1 cellular context compared by ENCODE assay signal in the genomic region with DNA sequence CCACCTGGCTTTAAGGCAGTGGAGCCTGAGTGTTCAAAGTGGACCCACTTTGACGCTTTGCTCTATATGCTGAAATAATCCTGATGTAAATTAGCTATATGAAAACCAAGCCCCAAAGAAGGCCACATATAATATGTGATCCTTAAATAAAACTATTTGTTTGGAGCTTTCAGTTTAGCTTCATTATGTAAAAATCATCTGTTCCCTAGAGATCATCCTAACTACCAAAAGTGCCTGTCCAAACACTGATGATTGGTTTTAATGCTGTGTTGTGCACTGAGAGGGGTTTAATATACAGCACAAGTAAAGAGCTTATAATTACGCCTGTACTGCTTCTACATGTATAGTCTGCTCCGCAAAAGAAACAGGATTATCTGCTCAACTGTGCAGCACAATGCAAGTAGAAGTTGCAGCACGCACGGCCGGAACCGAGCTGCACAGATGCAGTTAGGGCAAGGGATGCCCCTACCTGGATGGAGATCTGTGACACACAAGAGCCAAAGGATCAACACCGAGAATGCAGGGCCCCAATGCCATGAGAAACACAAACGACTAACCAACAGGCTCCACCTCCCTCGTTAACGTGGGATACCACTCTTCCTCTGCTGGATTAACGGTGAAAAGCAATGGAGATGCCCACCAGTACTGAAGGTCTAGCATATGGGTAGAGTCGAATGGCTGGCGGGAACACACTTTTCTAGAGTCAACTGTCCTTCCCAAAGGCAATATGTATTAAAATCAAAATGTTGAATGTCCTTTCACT.
TF ChIP-seq lines count a peak whose summit lies in the region.

No MANE protein-coding gene starts in this region.

TF ChIP-seq in GM12878, 131 proteins besides CTCF, POLR2A, EP300 and RAD21 (continued from another document):
- no peak for TF ChIP-seq MYB (IDR thresholded peaks at IDR 0.05; ENCODE audit: borderline replicate concordance, low read depth, low read length)
- no peak for TF ChIP-seq SUZ12 (IDR thresholded peaks at IDR 0.05; ENCODE audit: unreplicated experiment)
- no peak for TF ChIP-seq NR2F1 (conservative IDR thresholded peaks at IDR 0.05)
- no peak for TF ChIP-seq TARDBP (IDR thresholded peaks at IDR 0.05; ENCODE audit: borderline replicate concordance)
- no peak for TF ChIP-seq RFX5 (IDR thresholded peaks at IDR 0.05; ENCODE audit: low read depth, low read length)
- TF ChIP-seq SUPT20H (IDR thresholded peaks at IDR 0.05; ENCODE audit: borderline replicate concordance, control insufficient read depth, low read depth, low read length), result no peak
- no peak for TF ChIP-seq WRNIP1 (IDR thresholded peaks at IDR 0.05; ENCODE audit: borderline replicate concordance, low read depth, low read length)
- TF ChIP-seq, protein P1, sequence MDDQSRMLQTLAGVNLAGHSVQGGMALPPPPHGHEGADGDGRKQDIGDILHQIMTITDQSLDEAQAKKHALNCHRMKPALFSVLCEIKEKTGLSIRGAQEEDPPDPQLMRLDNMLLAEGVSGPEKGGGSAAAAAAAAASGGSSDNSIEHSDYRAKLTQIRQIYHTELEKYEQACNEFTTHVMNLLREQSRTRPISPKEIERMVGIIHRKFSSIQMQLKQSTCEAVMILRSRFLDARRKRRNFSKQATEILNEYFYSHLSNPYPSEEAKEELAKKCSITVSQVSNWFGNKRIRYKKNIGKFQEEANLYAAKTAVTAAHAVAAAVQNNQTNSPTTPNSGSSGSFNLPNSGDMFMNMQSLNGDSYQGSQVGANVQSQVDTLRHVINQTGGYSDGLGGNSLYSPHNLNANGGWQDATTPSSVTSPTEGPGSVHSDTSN (IDR thresholded peaks at IDR 0.05; ENCODE audit: insufficient replicate concordance, low read depth, low read length), result no peak
- no peak for TF ChIP-seq SREBF1 (IDR thresholded peaks at IDR 0.05; ENCODE audit: low read length)
